22 cellular contexts compared by ENCODE assay signal in genomic region chr12:91982946-91983345, GRCh38.
"Had no signal": no experiment of that assay in that cellular context is flagged by ENCODE, and none has a peak within 500 bp of the region (broad histone marks: within the 10 kb centered on the region; RNA-seq: fewer than 3 reads in every experiment).

No MANE protein-coding gene starts in this region.

- H3K4me3 ChIP-seq: adrenal gland, heart left ventricle, ovary, sigmoid colon had no signal

- H3K27ac Mint-ChIP-seq: activated CD4-positive, alpha-beta memory T cell treated with anti-CD3 and anti-CD28 coated beads, Interleukin-2, amount 10 ng/mL, durations not matched to agents 7 days and 5 days; activated CD4-positive, alpha-beta T cell treated with anti-CD3 and anti-CD28 coated beads for 36 hours; activated naive CD4-positive, alpha-beta T cell treated with anti-CD3 and anti-CD28 coated beads, Interleukin-2, amount 50 U/mL, for 24 hours; T-cell had no signal

- H3K27ac ChIP-seq: adrenal gland, ovary, sigmoid colon had no signal

- H3K4me2 ChIP-seq: SK-N-SH had no signal

- H3K36me3 Mint-ChIP-seq: brain had no signal

- H3K9ac ChIP-seq: SK-N-SH had no signal

- FAIRE-seq: frontal cortex, urothelium cell line had no signal

- ATAC-seq: activated CD4-positive, alpha-beta T cell treated with anti-CD3 and anti-CD28 coated beads for 36 hours; left lobe of liver; T-cell had no signal

- H3K9me3 Mint-ChIP-seq: central memory CD8-positive, alpha-beta T cell had no signal

- H3K27me3 ChIP-seq: adrenal gland, heart left ventricle, ovary, sigmoid colon had no signal

- H3K4me3 Mint-ChIP-seq: activated CD4-positive, alpha-beta memory T cell treated with anti-CD3 and anti-CD28 coated beads, Interleukin-2, amount 10 ng/mL, durations not matched to agents 7 days and 5 days; activated CD4-positive, alpha-beta T cell treated with anti-CD3 and anti-CD28 coated beads for 36 hours; activated naive CD4-positive, alpha-beta T cell treated with anti-CD3 and anti-CD28 coated beads, Interleukin-2, amount 50 U/mL, for 24 hours; brain; central memory CD8-positive, alpha-beta T cell; T-cell had no signal

- H3K36me3 ChIP-seq: adrenal gland, heart left ventricle, ovary, sigmoid colon had no signal

- H3K27me3 Mint-ChIP-seq: activated CD4-positive, alpha-beta memory T cell treated with anti-CD3 and anti-CD28 coated beads, Interleukin-2, amount 10 ng/mL, durations not matched to agents 7 days and 5 days; activated CD4-positive, alpha-beta T cell treated with anti-CD3 and anti-CD28 coated beads for 36 hours; activated naive CD4-positive, alpha-beta T cell treated with anti-CD3 and anti-CD28 coated beads, Interleukin-2, amount 50 U/mL, for 24 hours; brain; central memory CD8-positive, alpha-beta T cell; T-cell had no signal

- H3K9me3 ChIP-seq: adrenal gland, heart left ventricle, ovary, sigmoid colon, SK-N-SH had no signal

- DNase-seq: activated CD4-positive, alpha-beta memory T cell treated with anti-CD3 and anti-CD28 coated beads, Interleukin-2, amount 10 ng/mL, durations not matched to agents 7 days and 5 days; activated CD4-positive, alpha-beta T cell treated with anti-CD3 and anti-CD28 coated beads for 36 hours; activated CD8-positive, alpha-beta memory T cell treated with anti-CD3 and anti-CD28 coated beads, Interleukin-2, amount 50 U/mL, for 4 hours; activated effector memory CD4-positive, alpha-beta T cell treated with anti-CD3 and anti-CD28 coated beads, Interleukin-2, amount 50 U/mL, for 16 hours; activated T-cell treated with anti-CD3 and anti-CD28 coated beads, Interleukin-2, amount 50 U/mL, for 48 hours; adrenal gland; cortex of kidney; effector memory CD4-positive, alpha-beta T cell; heart left ventricle; islet precursor cell; ovary; sigmoid colon; SK-N-SH; stimulated activated CD4-positive, alpha-beta T cell treated with anti-CD3 and anti-CD28 coated beads, Interleukin-2, amount 100 ng/mL, for 24 hours; T-cell; T1000 had no signal
